17 cellular contexts compared by ENCODE assay signal in the genomic region with DNA sequence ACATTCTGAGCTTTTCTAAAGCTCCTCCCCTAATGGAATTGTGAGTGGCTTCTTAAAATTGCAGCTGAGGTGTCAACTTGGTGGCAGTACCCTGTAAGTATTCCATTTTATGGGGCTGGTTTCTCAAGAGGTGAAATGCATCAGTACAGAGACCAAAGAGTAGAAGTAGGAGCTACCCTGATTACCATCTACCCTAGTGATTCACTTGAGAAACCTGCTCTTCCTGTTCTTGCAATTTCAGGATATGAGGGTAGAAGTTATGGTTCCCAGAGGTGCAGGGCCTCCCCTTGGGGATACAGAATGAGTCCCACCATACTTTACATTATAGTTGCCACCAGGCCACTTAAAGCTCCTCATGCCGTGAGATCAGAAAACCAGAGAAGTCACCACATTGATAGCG.
DNase-seq lines count a peak whose midpoint lies in the region; ATAC-seq and TF ChIP-seq lines count a peak whose summit lies in the region.
"Had no signal": no experiment of that assay in that cellular context is flagged by ENCODE, and none has a peak within 500 bp of the region (broad histone marks: within the 10 kb centered on the region; RNA-seq: fewer than 3 reads in every experiment).

No MANE protein-coding gene starts in this region.

- H3K4me3 ChIP-seq in BLaER1 treated with 17β-estradiol and CSF1 and Interleukin-3, amounts not matched to agents 10 nM and 100 nM, result no peak overlapping the region
- H3K4me3 ChIP-seq: GM23248, HAP-1 had no signal

- H3K4me1 ChIP-seq in BLaER1 treated with 17β-estradiol and CSF1 and Interleukin-3, amounts not matched to agents 10 nM and 100 nM, result peaks cover 0 to 20% (median 15%) of the 10 kb centered on the region in 10 experiments; a peak in 16 of 20 replicates
- H3K4me1 ChIP-seq: HAP-1 had no signal

- no peaks in the 10 kb centered on the region for H3K27me3 ChIP-seq in BLaER1 treated with 17β-estradiol and CSF1 and Interleukin-3, amounts not matched to agents 10 nM and 100 nM

- DNase-seq in DMS79 treated with DMSO at 0.1 percent for 48 hours (lab: John Stamatoyannopoulos, UW) (peak; percentile 15), NCI-H510A treated with DMSO at 0.1 percent for 48 hours (lab: John Stamatoyannopoulos, UW) (peak; percentile 30), neural crest cell (ENCODE audit: low read depth, low spot score) (no peak), NCI-H1105 treated with DMSO at 0.1 percent for 48 hours (lab: John Stamatoyannopoulos, UW) (no peak), activated gamma-delta T cell (lab: John Stamatoyannopoulos, UW) (no peak)
- DNase-seq: ACHN; CD8-positive, alpha-beta T cell; DMS 273 treated with DMSO at 0.1 percent for 48 hours; GDM1; Karpas-422; KBM-7 had no signal

- peaks cover 17% of the 10 kb centered on the region for H3K4me1 Mint-ChIP-seq in neural crest cell
- H3K4me1 Mint-ChIP-seq: IgD-negative memory B cell had no signal

- H3K27ac ChIP-seq in BLaER1 treated with 17β-estradiol and CSF1 and Interleukin-3, amounts not matched to agents 10 nM and 100 nM, result no peak overlapping the region
- H3K27ac ChIP-seq: GM23248 had no signal

- no peak for TF ChIP-seq CTCF in neural crest cell (conservative IDR thresholded peaks at IDR 0.05)

- no peaks in the 10 kb centered on the region for H4K20me1 ChIP-seq in BLaER1 treated with 17β-estradiol and CSF1 and Interleukin-3, amounts not matched to agents 10 nM and 100 nM

- no peak for ATAC-seq in GM18505 (IDR thresholded peaks at IDR 0.05; ENCODE audit: unreplicated experiment)
- ATAC-seq: CD8-positive, alpha-beta T cell; HepG2 had no signal

- no peak overlapping the region for H3K4me3 Mint-ChIP-seq in neural crest cell
- H3K4me3 Mint-ChIP-seq: CD8-positive, alpha-beta T cell; IgD-negative memory B cell had no signal

- peaks cover 6% of the 10 kb centered on the region for H3K9me3 Mint-ChIP-seq in neural crest cell
- H3K9me3 Mint-ChIP-seq: CD8-positive, alpha-beta T cell had no signal

- no peaks in the 10 kb centered on the region for H3K27me3 Mint-ChIP-seq in neural crest cell (ENCODE audit: low read depth)
- H3K27me3 Mint-ChIP-seq: IgD-negative memory B cell had no signal

- H3K4me2 ChIP-seq in BLaER1 treated with 17β-estradiol and CSF1 and Interleukin-3, amounts not matched to agents 10 nM and 100 nM, result peak overlapping the region in 6 of 11 experiments; percentile 10 to 47 (median 40); a peak in 12 of 22 replicates

- H3K9ac ChIP-seq in BLaER1 treated with 17β-estradiol and CSF1 and Interleukin-3, amounts not matched to agents 10 nM and 100 nM, result no peak overlapping the region
- H3K9ac ChIP-seq: GM23248 had no signal

- TF ChIP-seq POLR2A in GM18505 (IDR thresholded peaks at IDR 0.05; ENCODE audit: borderline replicate concordance, extremely low read depth, insufficient read depth, insufficient read length), result no peak

- H3K9me3 ChIP-seq in BLaER1 treated with 17β-estradiol and CSF1 and Interleukin-3, amounts not matched to agents 10 nM and 100 nM (replicated peaks in 1 of 11), result peaks cover 0 to 29% (median 19%) of the 10 kb centered on the region in 11 experiments; a peak in 12 of 22 replicates
- H3K9me3 ChIP-seq: HAP-1 had no signal

- H3K36me3 ChIP-seq in BLaER1 treated with 17β-estradiol and CSF1 and Interleukin-3, amounts not matched to agents 10 nM and 100 nM, result no peaks in the 10 kb centered on the region
- H3K36me3 ChIP-seq: HAP-1 had no signal

- H3K36me3 Mint-ChIP-seq in neural crest cell (ENCODE audit: low read depth), result no peaks in the 10 kb centered on the region
- H3K36me3 Mint-ChIP-seq: CD8-positive, alpha-beta T cell; IgD-negative memory B cell had no signal

- peak overlapping the region; percentile 53 for H3K27ac Mint-ChIP-seq in neural crest cell (ENCODE audit: unreplicated experiment)
- H3K27ac Mint-ChIP-seq: CD8-positive, alpha-beta T cell; IgD-negative memory B cell had no signal

Comparison
In these comparisons a context has a peak if more than half of its experiments do, and no peak if none do; other contexts are left out.
1. DNase-seq: peak in DMS79 treated with DMSO at 0.1 percent for 48 hours (single experiment) and NCI-H510A treated with DMSO at 0.1 percent for 48 hours (single experiment); none in neural crest cell (single experiment), NCI-H1105 treated with DMSO at 0.1 percent for 48 hours (single experiment) and activated gamma-delta T cell (single experiment).